Comparison of ENCODE assay signal across 2 cellular contexts in genomic region chr19:10462557-10462956, GRCh38.
A peak's percentile ranks its signal among the peaks of the same experiment; 100 is the strongest.
TF ChIP-seq lines count a peak whose summit lies in the region.

No MANE protein-coding gene starts in this region.

TF ChIP-seq in HepG2, 621 proteins besides CTCF, POLR2A, EP300 and RAD21:
- TF ChIP-seq HNRNPK (IDR thresholded peaks at IDR 0.05; ENCODE audit: low read depth, low read length, poor library complexity, severe bottlenecking) (peak; percentile 17), BCLAF1 (IDR thresholded peaks at IDR 0.05) (no peak), GZF1 (CRISPR knock-in tag; IDR thresholded peaks at IDR 0.05) (no peak)

TF ChIP-seq in WTC11, 78 proteins besides CTCF, POLR2A, EP300 and RAD21:
- TF ChIP-seq ESRRA (CRISPR knock-in tag; IDR thresholded peaks at IDR 0.05; ENCODE audit: borderline replicate concordance) = no peak
- no peak for TF ChIP-seq ZNF671 (CRISPR knock-in tag; IDR thresholded peaks at IDR 0.05)
- no peak for TF ChIP-seq ZNF281 (CRISPR knock-in tag; IDR thresholded peaks at IDR 0.05)
- no peak for TF ChIP-seq CBFB (CRISPR knock-in tag; IDR thresholded peaks at IDR 0.05; ENCODE audit: low read depth)
